Comparison of ENCODE assay signal across 19 cellular contexts in the genomic region with DNA sequence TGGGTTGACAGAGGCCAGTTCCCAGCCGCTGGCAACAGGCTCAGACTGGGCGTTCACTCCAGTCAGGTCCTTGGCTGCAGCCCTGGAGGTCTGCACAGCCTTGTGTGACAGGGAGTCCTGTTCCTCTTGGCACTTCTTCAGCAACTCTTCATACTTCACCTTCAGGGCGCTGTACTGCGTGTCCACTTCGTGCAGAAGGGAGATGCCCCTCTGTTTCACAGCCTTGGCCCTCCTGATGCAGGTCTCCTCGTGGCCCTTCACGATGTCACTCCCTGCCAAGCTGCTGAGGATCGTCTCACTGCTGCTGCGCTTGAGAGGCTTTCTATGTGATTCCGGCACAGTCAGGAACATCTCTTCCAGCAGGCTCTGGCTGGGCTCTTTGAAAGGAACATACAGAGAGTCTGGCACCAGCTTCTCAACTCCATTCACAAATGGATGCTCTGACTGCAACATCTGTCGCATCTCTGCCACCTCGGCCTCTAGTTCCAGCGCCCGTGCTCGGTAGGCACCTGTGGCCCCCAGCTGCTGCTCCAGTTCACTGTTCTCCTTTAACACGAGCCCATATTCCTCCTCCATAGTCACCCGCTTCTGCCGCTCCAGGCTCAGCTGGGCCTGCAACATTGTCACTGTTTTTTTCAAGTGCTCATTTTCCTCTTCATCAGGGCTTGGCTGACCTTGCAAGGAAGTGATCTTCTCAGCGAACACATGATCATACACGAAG. TPM values are rescaled to one million over a fixed set of nuclear protein-coding genes. Genes with fewer than 3 reads are reported as not detected.
DNase-seq lines count a peak whose midpoint lies in the region; ATAC-seq and TF ChIP-seq lines count a peak whose summit lies in the region.
"Had no signal": no experiment of that assay in that cellular context is flagged by ENCODE, and none has a peak within 500 bp of the region (broad histone marks: within the 10 kb centered on the region; RNA-seq: fewer than 3 reads in every experiment).

No MANE protein-coding gene starts in this region.

- no peaks in the 10 kb centered on the region for H3K27me3 ChIP-seq in left ventricle myocardium inferior (ENCODE audit: low read depth)
- H3K27me3 ChIP-seq in stomach smooth muscle (ENCODE audit: control insufficient read depth in 1 of 2, insufficient read depth in 2 of 2, low read length in 2 of 2): no peaks in the 10 kb centered on the region

- POLR2A ChIA-PET in activated naive CD8-positive, alpha-beta T cell treated with anti-CD3 and anti-CD28 coated beads, Interleukin-2, amount 10 ng/mL, durations not matched to agents 7 days and 5 days (lab: Charles Lee): no interaction called here

- peaks cover 6 to 35% of the 10 kb centered on the region in 2 donors for H3K36me3 Mint-ChIP-seq in activated naive CD4-positive, alpha-beta T cell treated with anti-CD3 and anti-CD28 coated beads, Interleukin-2, amount 50 U/mL, for 72 hours
- H3K36me3 Mint-ChIP-seq in activated naive CD4-positive, alpha-beta T cell treated with anti-CD3 and anti-CD28 coated beads, Interleukin-2, amount 10 ng/mL, durations not matched to agents 7 days and 5 days: peaks cover 76% of the 10 kb centered on the region
- H3K36me3 Mint-ChIP-seq in activated naive CD8-positive, alpha-beta T cell treated with anti-CD3 and anti-CD28 coated beads, Interleukin-2, amount 10 ng/mL, durations not matched to agents 7 days and 5 days: peaks cover 40% of the 10 kb centered on the region

- no peak for ATAC-seq in activated naive CD4-positive, alpha-beta T cell treated with anti-CD3 and anti-CD28 coated beads, Interleukin-2, amount 50 U/mL, for 72 hours
- ATAC-seq in activated naive CD8-positive, alpha-beta T cell treated with anti-CD3 and anti-CD28 coated beads, Interleukin-2, amount 10 ng/mL, durations not matched to agents 7 days and 5 days (ENCODE audit: low read depth): no peak
- no peak for ATAC-seq in HG03571 (IDR thresholded peaks at IDR 0.05; ENCODE audit: unreplicated experiment)
- ATAC-seq: activated CD4-positive, CD25-positive, alpha-beta regulatory T cell treated with anti-CD3 and anti-CD28 coated beads, Interleukin-2, amount 50 U/mL, for 24 hours; esophagus mucosa; Panc1; stimulated activated naive CD8-positive, alpha-beta T cell treated with anti-CD3 and anti-CD28 coated beads, Interleukin-15, amount 100 ng/mL, for 72 hours had no signal

- DNase-seq in activated naive CD4-positive, alpha-beta T cell treated with anti-CD3 and anti-CD28 coated beads, Interleukin-2, amount 50 U/mL, for 72 hours (ENCODE audit: low spot score in 2 of 2): no peak
- no peak for DNase-seq in activated naive CD4-positive, alpha-beta T cell treated with anti-CD3 and anti-CD28 coated beads, Interleukin-2, amount 10 ng/mL, durations not matched to agents 7 days and 5 days
- no peak for DNase-seq in activated naive CD8-positive, alpha-beta T cell treated with anti-CD3 and anti-CD28 coated beads, Interleukin-2, amount 10 ng/mL, durations not matched to agents 7 days and 5 days
- peak; percentile 34 for DNase-seq in left ventricle myocardium inferior
- DNase-seq in HK-2 (ENCODE audit: unreplicated experiment): no peak
- no peak for DNase-seq in SHP77 (lab: John Stamatoyannopoulos, UW)
- DNase-seq: activated T-cell treated with anti-CD3 and anti-CD28 coated beads for 4 hours; Calu3; H9; islet precursor cell; NCI-H1048; NCI-H748 treated with DMSO at 0.1 percent for 48 hours; stimulated activated naive CD8-positive, alpha-beta T cell treated with anti-CD3 and anti-CD28 coated beads, Interleukin-15, amount 100 ng/mL, for 72 hours had no signal

- no peak overlapping the region for H3K4me3 Mint-ChIP-seq in activated naive CD4-positive, alpha-beta T cell treated with anti-CD3 and anti-CD28 coated beads, Interleukin-2, amount 10 ng/mL, durations not matched to agents 7 days and 5 days
- no peak overlapping the region for H3K4me3 Mint-ChIP-seq in activated naive CD8-positive, alpha-beta T cell treated with anti-CD3 and anti-CD28 coated beads, Interleukin-2, amount 10 ng/mL, durations not matched to agents 7 days and 5 days
- H3K4me3 Mint-ChIP-seq: H9; stimulated activated naive CD8-positive, alpha-beta T cell treated with anti-CD3 and anti-CD28 coated beads, Interleukin-15, amount 100 ng/mL, for 72 hours had no signal

- no peaks in the 10 kb centered on the region for H3K9me3 ChIP-seq in left ventricle myocardium inferior (replicated peaks)
- no peaks in the 10 kb centered on the region for H3K9me3 ChIP-seq in stomach smooth muscle (ENCODE audit: control insufficient read depth in 2 of 2, low read length in 2 of 2)

- no peak overlapping the region for H3K9ac ChIP-seq in stomach smooth muscle (ENCODE audit: low read length in 2 of 2)
- H3K9ac ChIP-seq: parathyroid adenoma had no signal

- no peaks in the 10 kb centered on the region for H3K27me3 Mint-ChIP-seq in activated naive CD4-positive, alpha-beta T cell treated with anti-CD3 and anti-CD28 coated beads, Interleukin-2, amount 10 ng/mL, durations not matched to agents 7 days and 5 days
- no peaks in the 10 kb centered on the region for H3K27me3 Mint-ChIP-seq in activated naive CD8-positive, alpha-beta T cell treated with anti-CD3 and anti-CD28 coated beads, Interleukin-2, amount 10 ng/mL, durations not matched to agents 7 days and 5 days
- H3K27me3 Mint-ChIP-seq: stimulated activated naive CD8-positive, alpha-beta T cell treated with anti-CD3 and anti-CD28 coated beads, Interleukin-15, amount 100 ng/mL, for 72 hours had no signal

- peaks cover 11% of the 10 kb centered on the region for H3K4me1 ChIP-seq in left ventricle myocardium inferior
- H3K4me1 ChIP-seq in stomach smooth muscle (ENCODE audit: control insufficient read depth, insufficient read depth, low read length): peaks cover 18% of the 10 kb centered on the region
- H3K4me1 ChIP-seq: parathyroid adenoma had no signal

- intact Hi-C loops in left ventricle myocardium inferior (cut with micrococcal nuclease): no loop called here

- CTCF ChIA-PET in activated naive CD4-positive, alpha-beta T cell treated with anti-CD3 and anti-CD28 coated beads, Interleukin-2, amount 10 ng/mL, durations not matched to agents 7 days and 5 days (lab: Charles Lee): interaction anchor here (1.6 kb wide), 1 partner anchor 26 kb away, joined by 5 read pairs; no protein-coding TSS in a partner anchor

- H3K27ac ChIP-seq in left ventricle myocardium inferior (replicated peaks): peak overlapping the region; percentile 42
- H3K27ac ChIP-seq in stomach smooth muscle (ENCODE audit: low read length): peak overlapping the region; percentile 77
- H3K27ac ChIP-seq: parathyroid adenoma had no signal

- H3K9me3 Mint-ChIP-seq in activated naive CD4-positive, alpha-beta T cell treated with anti-CD3 and anti-CD28 coated beads, Interleukin-2, amount 50 U/mL, for 72 hours: no peaks in the 10 kb centered on the region
- H3K9me3 Mint-ChIP-seq in activated naive CD4-positive, alpha-beta T cell treated with anti-CD3 and anti-CD28 coated beads, Interleukin-2, amount 10 ng/mL, durations not matched to agents 7 days and 5 days: peaks cover 2% of the 10 kb centered on the region
- peaks cover 3% of the 10 kb centered on the region for H3K9me3 Mint-ChIP-seq in activated naive CD8-positive, alpha-beta T cell treated with anti-CD3 and anti-CD28 coated beads, Interleukin-2, amount 10 ng/mL, durations not matched to agents 7 days and 5 days
- H3K9me3 Mint-ChIP-seq: stimulated activated naive CD8-positive, alpha-beta T cell treated with anti-CD3 and anti-CD28 coated beads, Interleukin-15, amount 100 ng/mL, for 72 hours had no signal

- peaks cover 40% of the 10 kb centered on the region for H3K36me3 ChIP-seq in left ventricle myocardium inferior
- peaks cover 24% of the 10 kb centered on the region in 2 donors for H3K36me3 ChIP-seq in stomach smooth muscle (ENCODE audit: control insufficient read depth in 2 of 2, insufficient read depth in 2 of 2, low read length in 2 of 2)

- TF ChIP-seq CTCF in left ventricle myocardium inferior (IDR thresholded peaks at IDR 0.05; ENCODE audit: borderline replicate concordance): no peak

- peaks cover 2% of the 10 kb centered on the region for H3K4me1 Mint-ChIP-seq in activated naive CD4-positive, alpha-beta T cell treated with anti-CD3 and anti-CD28 coated beads, Interleukin-2, amount 10 ng/mL, durations not matched to agents 7 days and 5 days
- no peaks in the 10 kb centered on the region for H3K4me1 Mint-ChIP-seq in activated naive CD8-positive, alpha-beta T cell treated with anti-CD3 and anti-CD28 coated beads, Interleukin-2, amount 10 ng/mL, durations not matched to agents 7 days and 5 days

- H3K27ac Mint-ChIP-seq in activated naive CD4-positive, alpha-beta T cell treated with anti-CD3 and anti-CD28 coated beads, Interleukin-2, amount 50 U/mL, for 72 hours: peak overlapping the region; percentile 64 to 95
- H3K27ac Mint-ChIP-seq in activated naive CD4-positive, alpha-beta T cell treated with anti-CD3 and anti-CD28 coated beads, Interleukin-2, amount 10 ng/mL, durations not matched to agents 7 days and 5 days: no peak overlapping the region
- H3K27ac Mint-ChIP-seq in activated naive CD8-positive, alpha-beta T cell treated with anti-CD3 and anti-CD28 coated beads, Interleukin-2, amount 10 ng/mL, durations not matched to agents 7 days and 5 days: peak overlapping the region; percentile 3

- H3K4me3 ChIP-seq in left ventricle myocardium inferior (no peak overlapping the region), stomach smooth muscle (ENCODE audit: low read length in 2 of 2) (no peak overlapping the region)

RNA-seq across cellular contexts. Expression of gene CDR2, which starts 27.2 kb away (rescaled TPM):
- total RNA-seq in activated naive CD4-positive, alpha-beta T cell treated with anti-CD3 and anti-CD28 coated beads, Interleukin-2, amount 50 U/mL, for 72 hours: 10 to 100 TPM; 26.8 to 44.4 TPM
- 10 to 100 TPM; 42.2 to 48.6 TPM for total RNA-seq in activated naive CD8-positive, alpha-beta T cell treated with anti-CD3 and anti-CD28 coated beads, Interleukin-2, amount 10 ng/mL, durations not matched to agents 7 days and 5 days
- 6.8 TPM for total RNA-seq in left ventricle myocardium inferior

RNA-seq across cellular contexts. Expression of gene POLR3E, which starts 50.1 kb away (rescaled TPM):
- total RNA-seq in activated naive CD4-positive, alpha-beta T cell treated with anti-CD3 and anti-CD28 coated beads, Interleukin-2, amount 50 U/mL, for 72 hours: 10 to 100 TPM; 50.3 to 75.4 TPM
- total RNA-seq in activated naive CD8-positive, alpha-beta T cell treated with anti-CD3 and anti-CD28 coated beads, Interleukin-2, amount 10 ng/mL, durations not matched to agents 7 days and 5 days: 10 to 100 TPM; 53.2 to 56.9 TPM
- 38.4 TPM for total RNA-seq in left ventricle myocardium inferior
